21 cellular contexts compared by ENCODE assay signal in the genomic region with DNA sequence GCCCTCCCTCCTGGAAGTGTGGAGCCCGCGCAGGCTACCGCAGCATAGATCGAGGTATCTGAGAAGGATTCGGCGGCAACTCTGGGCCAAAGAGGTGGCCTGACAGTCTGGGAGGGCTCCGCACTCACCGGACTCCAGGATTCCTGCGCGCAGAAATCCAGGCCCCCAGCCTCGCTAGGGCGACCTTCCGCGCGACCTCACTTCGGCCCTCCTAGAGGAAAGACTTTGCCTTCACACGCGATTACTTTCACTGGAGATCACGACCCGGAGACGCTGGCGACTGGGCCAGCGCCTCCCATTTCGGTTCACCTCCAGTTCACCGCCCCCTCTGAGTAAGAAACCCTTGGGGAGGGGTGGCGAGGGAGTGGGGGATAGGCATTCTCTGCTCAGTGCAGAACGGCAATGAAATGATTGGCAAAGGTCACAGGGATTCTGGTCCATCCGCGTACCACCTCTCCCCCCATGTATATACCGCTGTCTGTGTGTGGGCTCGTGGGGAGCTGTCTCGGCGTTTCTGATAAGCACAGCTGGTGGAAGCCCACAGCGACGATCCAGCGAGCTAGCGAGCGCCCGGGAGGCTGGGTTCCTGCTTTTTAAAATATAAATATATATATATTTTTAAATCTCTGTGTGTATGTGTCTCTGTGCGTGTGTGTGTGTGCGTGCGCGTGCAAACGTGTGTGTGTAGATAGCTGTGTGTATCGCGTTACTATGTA. TPM values are rescaled to one million over a fixed set of nuclear protein-coding genes. Genes with fewer than 3 reads are reported as not detected.
A peak's percentile ranks its signal among the peaks of the same experiment; 100 is the strongest.
DNase-seq lines count a peak whose midpoint lies in the region; ATAC-seq and TF ChIP-seq lines count a peak whose summit lies in the region.
"Had no signal": no experiment of that assay in that cellular context is flagged by ENCODE, and none has a peak within 500 bp of the region (broad histone marks: within the 10 kb centered on the region; RNA-seq: fewer than 3 reads in every experiment).

No MANE protein-coding gene starts in this region.

- TF ChIP-seq CTCF in cardiac muscle cell (IDR thresholded peaks at IDR 0.05; ENCODE audit: low read depth, low read length): no peak
- no peak for TF ChIP-seq CTCF in endothelial cell (IDR thresholded peaks at IDR 0.05; ENCODE audit: unreplicated experiment)
- TF ChIP-seq CTCF in nephron (IDR thresholded peaks at IDR 0.05; ENCODE audit: unreplicated experiment in 3 of 3): no peak
- no peak for TF ChIP-seq CTCF in type B pancreatic cell (conservative IDR thresholded peaks at IDR 0.05)

- no peak overlapping the region for H3K27ac ChIP-seq in cardiac muscle cell
- H3K27ac ChIP-seq: adrenal gland, colonic mucosa, esophagus squamous epithelium, HL-60, stomach had no signal

- H3K9me3 Mint-ChIP-seq in endothelial cell (ENCODE audit: unreplicated experiment) (no peaks in the 10 kb centered on the region), nephron (peaks cover 13% of the 10 kb centered on the region), type B pancreatic cell (no peaks in the 10 kb centered on the region)
- H3K9me3 Mint-ChIP-seq: activated B cell treated with CpG ODN at 0.5 μM for 24 hours; CD8-positive, alpha-beta T cell had no signal

- H3K4me3 Mint-ChIP-seq in endothelial cell (ENCODE audit: unreplicated experiment) (peak overlapping the region; percentile 78), nephron (peak overlapping the region; percentile 55 to 69 (median 61)), type B pancreatic cell (peak overlapping the region; percentile 64)
- H3K4me3 Mint-ChIP-seq: activated B cell treated with CpG ODN at 0.5 μM for 24 hours; CD8-positive, alpha-beta T cell had no signal

- no peak for ATAC-seq in left ventricle myocardium superior
- no peak for ATAC-seq in GM18517 (IDR thresholded peaks at IDR 0.05; ENCODE audit: unreplicated experiment)
- ATAC-seq: CD8-positive, alpha-beta T cell; Right ventricle myocardium inferior had no signal

- H3K27ac Mint-ChIP-seq in endothelial cell (ENCODE audit: unreplicated experiment) (no peak overlapping the region), nephron (no peak overlapping the region), type B pancreatic cell (no peak overlapping the region)
- H3K27ac Mint-ChIP-seq: activated B cell treated with CpG ODN at 0.5 μM for 24 hours; CD8-positive, alpha-beta T cell had no signal

- intact Hi-C loops in left ventricle myocardium superior (cut with micrococcal nuclease): no loop called here

- DNase-seq in cardiac muscle cell (ENCODE audit: low read depth in 1 of 2, low spot score in 1 of 2) (peak in 1 of 2 donors; percentile 24), left ventricle myocardium superior (no peak), endothelial cell (ENCODE audit: low spot score) (no peak), type B pancreatic cell (ENCODE audit: extremely low spot score, unreplicated experiment) (no peak), NCI-H128 (lab: John Stamatoyannopoulos, UW; ENCODE audit: unreplicated experiment) (no peak), NCI-H226 (no peak)
- DNase-seq: activated B cell treated with CpG ODN at 0.5 μM for 24 hours; activated CD8-positive, alpha-beta memory T cell treated with anti-CD3 and anti-CD28 coated beads for 24 hours; adrenal gland; CD8-positive, alpha-beta T cell; colonic mucosa; esophagus squamous epithelium; Karpas-422; NCI-H1436; stomach had no signal

- H3K4me3 ChIP-seq in cardiac muscle cell: peak overlapping the region; percentile 12
- H3K4me3 ChIP-seq: adrenal gland, colonic mucosa had no signal

- no peaks in the 10 kb centered on the region for H3K36me3 ChIP-seq in cardiac muscle cell
- H3K36me3 ChIP-seq: adrenal gland, colonic mucosa, esophagus squamous epithelium, stomach had no signal

- H3K36me3 Mint-ChIP-seq in endothelial cell (ENCODE audit: low read depth, unreplicated experiment) (no peaks in the 10 kb centered on the region), nephron (ENCODE audit: low read depth) (no peaks in the 10 kb centered on the region), type B pancreatic cell (no peaks in the 10 kb centered on the region)
- H3K36me3 Mint-ChIP-seq: CD8-positive, alpha-beta T cell had no signal

- no peaks in the 10 kb centered on the region for H3K9me3 ChIP-seq in cardiac muscle cell (ENCODE audit: low read depth)
- H3K9me3 ChIP-seq: adrenal gland, colonic mucosa, esophagus squamous epithelium had no signal

- H3K4me1 ChIP-seq in cardiac muscle cell (ENCODE audit: low read depth): no peaks in the 10 kb centered on the region
- H3K4me1 ChIP-seq: adrenal gland, colonic mucosa had no signal

- H3K27me3 Mint-ChIP-seq in endothelial cell (ENCODE audit: unreplicated experiment) (peaks cover 7% of the 10 kb centered on the region), nephron (ENCODE audit: low read depth) (peaks cover 95% of the 10 kb centered on the region), type B pancreatic cell (peaks cover 83% of the 10 kb centered on the region)

- H3K4me1 Mint-ChIP-seq in endothelial cell (ENCODE audit: unreplicated experiment) (peaks cover 8% of the 10 kb centered on the region), nephron (peaks cover 3% of the 10 kb centered on the region), type B pancreatic cell (ENCODE audit: unreplicated experiment) (no peaks in the 10 kb centered on the region)

- H3K27me3 ChIP-seq in cardiac muscle cell: peaks cover 68% of the 10 kb centered on the region

RNA-seq across cellular contexts. Expression of a gene that starts 2.5 kb away (rescaled TPM):
- 0.03 TPM in 1 of 2 replicates, not detected in the other for total RNA-seq in cardiac muscle cell
- not detected in 2 replicates for polyA plus RNA-seq in cardiac muscle cell
- total RNA-seq in left ventricle myocardium superior: not detected
- not detected for total RNA-seq in endothelial cell (ENCODE audit: unreplicated experiment)
- total RNA-seq in type B pancreatic cell (ENCODE audit: low replicate concordance): 0.45 and 1.3 TPM in 2 replicates
- total RNA-seq: activated B cell treated with CpG ODN at 0.5 μM for 24 hours; CD8-positive, alpha-beta T cell; colonic mucosa; esophagus squamous epithelium; pulmonary artery endothelial cell; Right ventricle myocardium inferior; stomach; T-helper 1 cell treated with Interleukin-12 subunit alpha and Interleukin-12 subunit beta and Interleukin-4 antibody, amounts not matched to agents 30 ng/mL and 1 ng/mL, for 36 hours had no signal
- polyA plus RNA-seq: adrenal gland, stomach had no signal
